Comparison of ENCODE assay signal across 12 cellular contexts in the genomic region with DNA sequence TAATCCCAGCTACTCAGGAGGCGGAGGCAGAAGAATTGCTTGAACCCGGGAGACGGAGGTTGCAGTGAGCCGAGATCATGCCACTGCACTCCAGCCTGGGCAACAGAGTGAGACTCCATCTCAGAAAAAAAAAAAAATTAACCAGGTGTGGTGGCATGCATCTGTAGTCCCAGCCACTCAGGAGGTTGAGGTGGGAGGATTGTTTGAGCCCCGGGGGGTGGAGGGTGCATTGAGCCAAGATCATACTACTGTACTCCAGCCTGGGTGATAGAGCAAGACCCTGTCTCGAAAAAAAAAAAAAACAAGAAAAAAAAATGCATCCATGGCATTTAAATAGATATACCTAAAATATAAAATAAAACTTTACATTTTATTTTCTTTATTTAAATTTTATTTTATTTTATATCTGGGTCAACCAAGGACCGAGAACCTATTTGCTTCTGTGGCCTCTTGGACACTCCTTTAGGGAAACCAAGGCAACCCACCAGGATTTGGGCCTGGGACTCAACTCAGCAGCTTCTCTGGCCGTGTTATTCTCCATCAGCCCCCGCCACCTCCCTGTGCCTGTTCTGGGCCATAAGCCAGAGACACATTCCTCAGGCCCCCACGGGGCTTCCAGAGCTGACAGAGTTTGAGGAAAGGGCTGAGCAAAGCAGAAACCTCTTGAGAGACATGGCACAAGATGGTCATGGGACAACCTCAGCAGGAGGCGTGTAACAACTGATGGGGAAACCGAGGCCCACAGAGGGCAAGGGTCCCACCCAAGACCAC. TPM values are rescaled to one million over a fixed set of nuclear protein-coding genes. Genes with fewer than 3 reads are reported as not detected.
DNase-seq lines count a peak whose midpoint lies in the region; TF ChIP-seq lines count a peak whose summit lies in the region.
"Had no signal": no experiment of that assay in that cellular context is flagged by ENCODE, and none has a peak within 500 bp of the region (broad histone marks: within the 10 kb centered on the region; RNA-seq: fewer than 3 reads in every experiment).

No MANE protein-coding gene starts in this region.

- no peak for TF ChIP-seq CTCF in tibial nerve (IDR thresholded peaks at IDR 0.05)

- no peaks in the 10 kb centered on the region for H3K27me3 ChIP-seq in tibial nerve
- H3K27me3 ChIP-seq: upper lobe of right lung had no signal

- H3K27ac ChIP-seq in tibial nerve: peak overlapping the region; percentile 42 to 80 (median 64)
- H3K27ac ChIP-seq: left lung, upper lobe of right lung had no signal

- peak; percentile 68 for DNase-seq in M059J (ENCODE audit: low read depth)
- DNase-seq in fibroblast of gingiva (ENCODE audit: low read depth): peak; percentile 32
- DNase-seq in left kidney (ENCODE audit: low read depth, low spot score): peak; percentile 54
- peak; percentile 32 to 57 for DNase-seq in tibial nerve (ENCODE audit: low spot score in 2 of 2)
- DNase-seq in stimulated activated CD4-positive, alpha-beta T cell treated with anti-CD3 and anti-CD28 coated beads, Interleukin-4, amount 100 ng/mL, for 24 hours: no peak
- no peak for DNase-seq in activated CD4-positive, alpha-beta T cell treated with anti-CD3 and anti-CD28 coated beads for 48 hours
- no peak for DNase-seq in NCI-H146 (lab: John Stamatoyannopoulos, UW)
- DNase-seq: left lung, NCI-H1092 treated with DMSO at 0.1 percent for 48 hours, NCI-H82, SW 1271, upper lobe of right lung had no signal

- H3K36me3 ChIP-seq in tibial nerve: peaks cover 0 to 8% (median 0%) of the 10 kb centered on the region in 3 donors
- H3K36me3 ChIP-seq: left lung, upper lobe of right lung had no signal

- no peak for TF ChIP-seq POLR2A in tibial nerve (IDR thresholded peaks at IDR 0.05)

- no peaks in the 10 kb centered on the region for H3K9me3 ChIP-seq in tibial nerve
- H3K9me3 ChIP-seq: left lung, upper lobe of right lung had no signal

- TF ChIP-seq EP300 in tibial nerve (IDR thresholded peaks at IDR 0.05): peak; percentile 42 to 82

- no peak overlapping the region for H3K4me3 ChIP-seq in tibial nerve
- H3K4me3 ChIP-seq: left lung, upper lobe of right lung had no signal

- 61 to 64% methylated on average over 12 of the region's 12 CpGs for WGBS in tibial nerve, 2 donors

- H3K4me1 ChIP-seq in tibial nerve: peaks cover 0 to 42% (median 19%) of the 10 kb centered on the region in 4 donors
- H3K4me1 ChIP-seq: left lung had no signal

RNA-seq across cellular contexts. Expression of gene SNTA1, which starts 6.2 kb away (rescaled TPM):
- total RNA-seq in M059J (2014; rRNA removed; shearing (Covaris generic)): 25.8 and 32.4 TPM in 2 replicates
- total RNA-seq in tibial nerve: 100 to 1,000 TPM in 2 of 4 donors, 10 to 100 TPM in 2; 44.1 to 120 (median 95.6) TPM

RNA-seq across cellular contexts. Expression of gene CDK5RAP1, which starts 36.0 kb away (rescaled TPM):
- total RNA-seq in M059J (2014; rRNA removed; shearing (Covaris generic)): 20.5 and 28.5 TPM in 2 replicates
- 10 to 100 TPM; 29.5 to 36.7 (median 32.7) TPM for total RNA-seq in tibial nerve

RNA-seq across cellular contexts. Expression of gene CBFA2T2, which starts 52.6 kb away (rescaled TPM):
- 7.5 and 13.8 TPM in 2 replicates for total RNA-seq in M059J (2014; rRNA removed; shearing (Covaris generic))
- 10 to 100 TPM; 16.7 to 22.5 (median 19.1) TPM for total RNA-seq in tibial nerve

Comparison
In these comparisons a context has a peak if more than half of its experiments do, and no peak if none do; other contexts are left out.
1. DNase-seq: peak in M059J (single experiment), fibroblast of gingiva (single experiment), left kidney (single experiment) and tibial nerve (2 of 2); none in stimulated activated CD4-positive, alpha-beta T cell treated with anti-CD3 and anti-CD28 coated beads, Interleukin-4, amount 100 ng/mL, for 24 hours (single experiment), activated CD4-positive, alpha-beta T cell treated with anti-CD3 and anti-CD28 coated beads for 48 hours (single experiment) and NCI-H146 (single experiment).